ENCODE assay signal across 8 cellular contexts in the genomic region with DNA sequence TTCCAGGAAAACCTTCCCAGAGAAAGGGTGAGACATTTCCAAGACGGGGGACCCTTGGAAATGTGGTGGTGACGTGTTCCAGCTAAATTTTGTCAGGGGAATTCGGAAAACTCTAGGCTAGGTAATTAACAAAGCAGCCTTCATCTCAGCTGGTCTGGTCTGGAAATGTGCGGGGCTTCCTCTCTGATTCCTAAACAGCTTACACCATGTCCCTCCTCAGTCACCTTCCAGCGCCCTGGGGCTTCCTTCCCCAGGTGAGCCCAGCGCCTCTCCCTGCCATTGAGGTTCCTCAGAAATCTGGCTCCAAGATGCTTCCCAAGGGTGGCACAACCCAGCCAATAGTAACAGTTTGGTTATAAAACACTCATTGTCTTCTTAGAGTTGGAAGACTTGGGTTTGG. TPM values are rescaled to one million over a fixed set of nuclear protein-coding genes. Genes with fewer than 3 reads are reported as not detected.
DNase-seq lines count a peak whose midpoint lies in the region; ATAC-seq, FAIRE-seq and TF ChIP-seq lines count a peak whose summit lies in the region.

No MANE protein-coding gene starts in this region.

- peak overlapping the region; percentile 93 for H2AFZ ChIP-seq in keratinocyte (ENCODE audit: control insufficient read depth, low read length)

- peaks cover 30% of the 10 kb centered on the region for H3K36me3 Mint-ChIP-seq in activated CD4-positive, alpha-beta T cell treated with anti-CD3 and anti-CD28 coated beads, Interleukin-2, amount 10 ng/mL, durations not matched to agents 7 days and 5 days (ENCODE audit: low read depth)
- peaks cover 66% of the 10 kb centered on the region for H3K36me3 Mint-ChIP-seq in activated T-helper 17 cell treated with anti-CD3 and anti-CD28 coated beads, Interleukin-2, amount 50 U/mL, for 72 hours (ENCODE audit: low read depth)

- H3K79me2 ChIP-seq in keratinocyte (ENCODE audit: control insufficient read depth, insufficient read depth, low read length): peaks cover 60% of the 10 kb centered on the region

- H3K4me1 Mint-ChIP-seq in activated CD4-positive, alpha-beta T cell treated with anti-CD3 and anti-CD28 coated beads, Interleukin-2, amount 10 ng/mL, durations not matched to agents 7 days and 5 days: peaks cover 61% of the 10 kb centered on the region
- H3K4me1 Mint-ChIP-seq in activated T-helper 17 cell treated with anti-CD3 and anti-CD28 coated beads, Interleukin-2, amount 50 U/mL, for 72 hours: peaks cover 44% of the 10 kb centered on the region

- dilution Hi-C loops in keratinocyte (cut with MboI; ENCODE audit: extremely low pct_ligation_motif_present, low sequenced_read_pairs): no loop called here

- no peaks in the 10 kb centered on the region for H3K9me3 Mint-ChIP-seq in activated CD4-positive, alpha-beta T cell treated with anti-CD3 and anti-CD28 coated beads, Interleukin-2, amount 10 ng/mL, durations not matched to agents 7 days and 5 days
- H3K9me3 Mint-ChIP-seq in activated T-helper 17 cell treated with anti-CD3 and anti-CD28 coated beads, Interleukin-2, amount 50 U/mL, for 72 hours: no peaks in the 10 kb centered on the region

- WGBS in thymus: 5% methylated on average over 6 of the region's 6 CpGs

- DNase-seq in activated CD4-positive, alpha-beta T cell treated with anti-CD3 and anti-CD28 coated beads, Interleukin-2, amount 10 ng/mL, durations not matched to agents 7 days and 5 days: no peak
- DNase-seq in activated CD4-positive, alpha-beta T cell treated with anti-CD3 and anti-CD28 coated beads for 4 hours: no peak
- DNase-seq in keratinocyte (ENCODE audit: low read depth, low spot score): no peak
- DNase-seq in hepatic stellate cell (ENCODE audit: low spot score): no peak

- no peak for FAIRE-seq in keratinocyte (lab: Jason Lieb, UNC)

- H3K4me3 ChIP-seq in keratinocyte (ENCODE audit: control insufficient read depth in 2 of 3, extremely low read depth in 1 of 3, insufficient read depth in 2 of 3, low read depth in 1 of 3, low read length in 3 of 3) (peak overlapping the region; percentile 72 to 99 (median 89)), thymus (ENCODE audit: low read length) (peak overlapping the region; percentile 69)

- CTCF ChIA-PET in activated CD4-positive, alpha-beta T cell treated with anti-CD3 and anti-CD28 coated beads, Interleukin-2, amount 10 ng/mL, durations not matched to agents 7 days and 5 days (lab: Charles Lee): interaction anchor here (0.5 to 2.9 kb wide), 6 partner anchors 10 to 262 kb away, joined by 3 to 13 read pairs (median 4); no protein-coding TSS in a partner anchor

- H3K9ac ChIP-seq in keratinocyte (ENCODE audit: control insufficient read depth, extremely low read depth, insufficient read depth, low read length): peak overlapping the region; percentile 100

- H3K27ac ChIP-seq in keratinocyte (ENCODE audit: control insufficient read depth, insufficient read depth, low read length) (peak overlapping the region; percentile 99), thymus (ENCODE audit: low read depth) (peak overlapping the region; percentile 94)

- no peak for TF ChIP-seq CTCF in keratinocyte (optimal IDR thresholded peaks at IDR 0.05 in 1 of 3, IDR thresholded peaks at IDR 0.05 in 1 of 3, conservative IDR thresholded peaks at IDR 0.05 in 1 of 3; ENCODE audit: extremely low read depth in 1 of 3, insufficient read depth in 2 of 3, low read length in 3 of 3)

- peaks cover 3% of the 10 kb centered on the region for H4K20me1 ChIP-seq in keratinocyte (ENCODE audit: control insufficient read depth, extremely low read depth, insufficient read depth, low read length)

- POLR2A ChIA-PET in activated CD4-positive, alpha-beta T cell treated with anti-CD3 and anti-CD28 coated beads, Interleukin-2, amount 10 ng/mL, durations not matched to agents 7 days and 5 days (lab: Charles Lee): interaction anchor here (1.3 kb wide), 1 partner anchor 91 kb away, joined by 3 read pairs; no protein-coding TSS in a partner anchor

- H3K9me3 ChIP-seq in keratinocyte (ENCODE audit: control insufficient read depth, low read depth, low read length): no peaks in the 10 kb centered on the region
- no peaks in the 10 kb centered on the region for H3K9me3 ChIP-seq in thymus (ENCODE audit: control insufficient read depth)

- peak overlapping the region; percentile 91 for H3K4me2 ChIP-seq in keratinocyte (ENCODE audit: control insufficient read depth, extremely low read depth, insufficient read depth, low read depth, low read length)

- H3K27me3 ChIP-seq in keratinocyte (ENCODE audit: control insufficient read depth, extremely low read depth, insufficient read depth, low read length) (no peaks in the 10 kb centered on the region), thymus (ENCODE audit: control insufficient read depth, insufficient read depth) (no peaks in the 10 kb centered on the region)

- H3K27ac Mint-ChIP-seq in activated CD4-positive, alpha-beta T cell treated with anti-CD3 and anti-CD28 coated beads, Interleukin-2, amount 10 ng/mL, durations not matched to agents 7 days and 5 days: peak overlapping the region; percentile 98
- H3K27ac Mint-ChIP-seq in activated T-helper 17 cell treated with anti-CD3 and anti-CD28 coated beads, Interleukin-2, amount 50 U/mL, for 72 hours: peak overlapping the region; percentile 96

- no peak for ATAC-seq in activated T-helper 17 cell treated with anti-CD3 and anti-CD28 coated beads, Interleukin-2, amount 50 U/mL, for 72 hours (replicated peaks)
- ATAC-seq in HG02885 (IDR thresholded peaks at IDR 0.05; ENCODE audit: poor library complexity, unreplicated experiment): no peak
- ATAC-seq in HG03442 (IDR thresholded peaks at IDR 0.05; ENCODE audit: unreplicated experiment): no peak

- H3K9me1 ChIP-seq in keratinocyte (ENCODE audit: control insufficient read depth, extremely low read depth, insufficient read depth, low read length): peaks cover 6% of the 10 kb centered on the region

- no peaks in the 10 kb centered on the region for H3K27me3 Mint-ChIP-seq in activated CD4-positive, alpha-beta T cell treated with anti-CD3 and anti-CD28 coated beads, Interleukin-2, amount 10 ng/mL, durations not matched to agents 7 days and 5 days
- no peaks in the 10 kb centered on the region for H3K27me3 Mint-ChIP-seq in activated T-helper 17 cell treated with anti-CD3 and anti-CD28 coated beads, Interleukin-2, amount 50 U/mL, for 72 hours

- H3K36me3 ChIP-seq in keratinocyte (ENCODE audit: control insufficient read depth in 2 of 2, extremely low read depth in 1 of 2, insufficient read depth in 2 of 2, low read length in 2 of 2) (peaks cover 4 to 15% of the 10 kb centered on the region in 2 experiments), thymus (ENCODE audit: control insufficient read depth, insufficient read depth) (peaks cover 9% of the 10 kb centered on the region)

- H3K4me1 ChIP-seq in keratinocyte (ENCODE audit: control insufficient read depth, extremely low read depth, insufficient read depth, low read length) (peaks cover 25% of the 10 kb centered on the region), thymus (ENCODE audit: control insufficient read depth, insufficient read depth, low read length) (peaks cover 21% of the 10 kb centered on the region)

- H3K4me3 Mint-ChIP-seq in activated CD4-positive, alpha-beta T cell treated with anti-CD3 and anti-CD28 coated beads, Interleukin-2, amount 10 ng/mL, durations not matched to agents 7 days and 5 days: peak overlapping the region; percentile 91
- peak overlapping the region; percentile 91 for H3K4me3 Mint-ChIP-seq in activated T-helper 17 cell treated with anti-CD3 and anti-CD28 coated beads, Interleukin-2, amount 50 U/mL, for 72 hours

RNA-seq across cellular contexts. Expression of gene ACAD9, which starts 0.6 kb away (rescaled TPM):
- 10 to 100 TPM; 74.7 to 77.4 TPM for total RNA-seq in activated CD4-positive, alpha-beta T cell treated with anti-CD3 and anti-CD28 coated beads, Interleukin-2, amount 10 ng/mL, durations not matched to agents 7 days and 5 days
- 10 to 100 TPM; 59.8 to 60.3 TPM for total RNA-seq in activated T-helper 17 cell treated with anti-CD3 and anti-CD28 coated beads, Interleukin-2, amount 50 U/mL, for 72 hours
- polyA plus RNA-seq in keratinocyte: 33.7 to 40.5 TPM (median 36.6 TPM) in 3 replicates
- 11.3 TPM for polyA plus RNA-seq in keratinocyte (2011; ENCODE audit: low read depth)
- 25.6 and 34.1 TPM in 2 replicates for polyA plus RNA-seq in keratinocyte (2011; cell fraction: cytosol; rRNA removed)
- polyA plus RNA-seq in keratinocyte (2011; cell fraction: nucleus; rRNA removed): 54.9 and 63.9 TPM in 2 replicates
- polyA plus RNA-seq in keratinocyte (2012; ENCODE audit: low replicate concordance): 22.0 and 30.9 TPM in 2 replicates
- 40.5 to 52.4 TPM (median 45.2 TPM) in 3 replicates for polyA minus RNA-seq in keratinocyte
- polyA minus RNA-seq in keratinocyte (2011; cell fraction: cytosol; rRNA and poly(A)+ RNA removed): 33.0 TPM
- polyA minus RNA-seq in keratinocyte (2011; cell fraction: nucleus; rRNA and poly(A)+ RNA removed): 31.7 and 36.1 TPM in 2 replicates
- polyA plus RNA-seq in thymus: 25.4 TPM
